10 cellular contexts compared by ENCODE assay signal in genomic region chr15:35690698-35691116, GRCh38.
DNase-seq lines count a peak whose midpoint lies in the region; ATAC-seq and TF ChIP-seq lines count a peak whose summit lies in the region.
"Had no signal": no experiment of that assay in that cellular context is flagged by ENCODE, and none has a peak within 500 bp of the region (broad histone marks: within the 10 kb centered on the region; RNA-seq: fewer than 3 reads in every experiment).

No MANE protein-coding gene starts in this region.

- no peaks in the 10 kb centered on the region for H3F3A ChIP-seq in smooth muscle cell (ENCODE audit: low read depth)

- H3K9me3 ChIP-seq in left lung (no peaks in the 10 kb centered on the region), smooth muscle cell (replicated peaks; ENCODE audit: low read depth) (no peaks in the 10 kb centered on the region)

- peak overlapping the region; percentile 42 for H3K4me2 ChIP-seq in smooth muscle cell
- H3K4me2 ChIP-seq: PC-9 had no signal

- H3K27ac ChIP-seq in left lung: peak overlapping the region; percentile 5 to 14
- H3K27ac ChIP-seq in smooth muscle cell (ENCODE audit: low read depth): peak overlapping the region; percentile 59
- H3K27ac ChIP-seq: PC-9 had no signal

- peak; percentile 22 for DNase-seq in KBM-7
- peak; percentile 98 for DNase-seq in choroid plexus epithelial cell (ENCODE audit: low read depth)
- DNase-seq in left lung: no peak
- no peak for DNase-seq in smooth muscle cell (lab: John Stamatoyannopoulos, UW; ENCODE audit: unreplicated experiment)
- no peak for DNase-seq in NCI-H1694 treated with DMSO at 0.1 percent for 48 hours (lab: John Stamatoyannopoulos, UW)
- no peak for DNase-seq in NK-92 (lab: John Stamatoyannopoulos, UW; ENCODE audit: unreplicated experiment)
- no peak for DNase-seq in GM19240 (ENCODE audit: insufficient read length, low spot score)
- DNase-seq: activated CD4-positive, alpha-beta T cell treated with anti-CD3 and anti-CD28 coated beads, Interleukin-2, amount 50 U/mL, for 48 hours; PC-9 had no signal

- ATAC-seq in left lung (peak; percentile 62), GM18873 (IDR thresholded peaks at IDR 0.05; ENCODE audit: low FRiP score, unreplicated experiment) (no peak)

- no peaks in the 10 kb centered on the region for H4K20me1 ChIP-seq in smooth muscle cell (ENCODE audit: low read depth)

- TF ChIP-seq CTCF in choroid plexus epithelial cell (conservative IDR thresholded peaks at IDR 0.05; ENCODE audit: low read depth, low read length): no peak
- no peak for TF ChIP-seq CTCF in left lung (IDR thresholded peaks at IDR 0.05)
- no peak for TF ChIP-seq CTCF in smooth muscle cell (IDR thresholded peaks at IDR 0.05; ENCODE audit: borderline replicate concordance, insufficient read depth, poor library complexity, severe bottlenecking)

- H3K9ac ChIP-seq in smooth muscle cell (ENCODE audit: low read depth): no peak overlapping the region

- intact Hi-C loops in left lung (cut with DNase I): no loop called here

- peak overlapping the region; percentile 1 for H2AFZ ChIP-seq in smooth muscle cell (ENCODE audit: low read depth)
- H2AFZ ChIP-seq: PC-9 had no signal

- no peaks in the 10 kb centered on the region for H3K27me3 ChIP-seq in left lung
- H3K27me3 ChIP-seq in smooth muscle cell (ENCODE audit: low read depth): no peaks in the 10 kb centered on the region

- H3K4me1 ChIP-seq in left lung: peaks cover 0 to 6% of the 10 kb centered on the region in 2 donors
- peaks cover 8% of the 10 kb centered on the region for H3K4me1 ChIP-seq in smooth muscle cell (ENCODE audit: low read depth)

- H3K36me3 ChIP-seq in left lung (no peaks in the 10 kb centered on the region), smooth muscle cell (ENCODE audit: low read depth) (no peaks in the 10 kb centered on the region)

- in situ Hi-C loops in KBM-7 (cut with MboI; ENCODE audit: low pct_unique_long_range_greater_than_20kb, low sequenced_read_pairs): no loop called here

- H3K4me3 ChIP-seq in choroid plexus epithelial cell (ENCODE audit: low read depth, low read length): no peak overlapping the region
- no peak overlapping the region for H3K4me3 ChIP-seq in left lung
- H3K4me3 ChIP-seq in smooth muscle cell: no peak overlapping the region
- H3K4me3 ChIP-seq: PC-9 had no signal

- 32% methylated on average over 1 of the region's 1 CpG for WGBS in smooth muscle cell (ENCODE audit: low lambda C conversion rate)

- no peaks in the 10 kb centered on the region for H3K79me2 ChIP-seq in smooth muscle cell (ENCODE audit: low read depth)

Comparison
In these comparisons a context has a peak if more than half of its experiments do, and no peak if none do; other contexts are left out.
1. DNase-seq: peak in KBM-7 (single experiment) and choroid plexus epithelial cell (single experiment); none in left lung (0 of 2), smooth muscle cell (single experiment), NCI-H1694 treated with DMSO at 0.1 percent for 48 hours (single experiment), NK-92 (single experiment) and GM19240 (single experiment).